ENCODE assay signal across 16 cellular contexts in the genomic region with DNA sequence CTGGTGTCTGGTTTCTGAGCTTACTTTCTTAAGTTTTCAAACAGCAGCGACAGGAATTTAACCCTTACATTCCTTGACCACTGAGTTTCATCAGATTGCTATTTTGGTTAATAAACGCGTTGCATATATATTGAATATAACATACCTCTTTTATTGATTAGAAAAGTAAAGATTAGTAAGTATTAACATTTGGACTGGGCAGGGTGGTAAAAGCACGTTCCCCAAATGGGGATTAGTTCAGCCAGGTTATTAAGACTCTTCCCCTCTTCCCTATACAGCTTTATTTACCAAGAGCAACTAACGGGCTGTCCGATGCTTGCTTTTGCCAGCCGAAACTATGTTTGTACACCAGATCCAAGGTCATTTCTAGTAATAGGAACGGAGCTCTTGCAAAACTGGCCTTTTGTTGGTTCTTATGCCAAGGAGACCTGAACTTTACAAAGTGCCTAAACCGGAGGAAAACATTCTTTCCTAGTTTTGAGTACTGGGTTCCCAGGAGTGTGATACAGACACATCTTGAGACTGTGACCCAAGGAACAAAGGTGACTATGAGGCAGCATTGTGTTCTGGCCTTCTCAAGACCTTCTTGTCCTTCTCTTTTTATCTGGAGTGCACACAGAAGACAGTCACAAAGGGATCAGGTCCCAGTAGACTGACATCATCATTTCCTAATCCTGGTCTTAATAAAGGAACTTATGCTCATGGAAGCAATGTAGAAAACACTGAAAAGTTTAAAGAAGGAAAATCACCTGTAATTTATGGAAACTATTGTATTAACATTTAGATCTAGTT. TPM values are rescaled to one million over a fixed set of nuclear protein-coding genes. Genes with fewer than 3 reads are reported as not detected.
DNase-seq lines count a peak whose midpoint lies in the region; ATAC-seq, FAIRE-seq and TF ChIP-seq lines count a peak whose summit lies in the region.
"Had no signal": no experiment of that assay in that cellular context is flagged by ENCODE, and none has a peak within 500 bp of the region (broad histone marks: within the 10 kb centered on the region; RNA-seq: fewer than 3 reads in every experiment).

No MANE protein-coding gene starts in this region.

- CTCF ChIA-PET in A673 (lab: Charles Lee) = no interaction called here
- CTCF ChIA-PET in HepG2 (lab: Yijun Ruan, JAX; ENCODE audit: low intra/inter-chr PET ratio, low total read pairs) = no interaction called here

- H3K79me2 ChIP-seq in DOHH2 (ENCODE audit: control insufficient read depth, low read length) (peaks cover 90% of the 10 kb centered on the region), HepG2 (ENCODE audit: insufficient read depth, low read length) (peaks cover 89% of the 10 kb centered on the region)

- peak; percentile 10 for ATAC-seq in HepG2
- no peak for ATAC-seq in HG03196 (IDR thresholded peaks at IDR 0.05; ENCODE audit: unreplicated experiment)
- ATAC-seq in HG03469 (IDR thresholded peaks at IDR 0.05; ENCODE audit: unreplicated experiment) = no peak

- H3K36me3 Mint-ChIP-seq in activated T-helper 1 cell treated with anti-CD3 and anti-CD28 coated beads, Interleukin-12 subunit alpha, Interleukin-12 subunit beta, Interleukin-2, Interleukin-4 antibody, amounts not matched to agents 30 ng/mL and 10 ng/mL and 1 ng/mL, durations not matched to agents 14 hours and 24 hours and 36 hours (ENCODE audit: low read depth) = peaks cover 16% of the 10 kb centered on the region

- H3K4me2 ChIP-seq in DOHH2 (ENCODE audit: low read length) (peak overlapping the region; percentile 86; the same call in 1 of the 2 replicates), HepG2 (ENCODE audit: low read depth, low read length) (peak overlapping the region; percentile 91)

- H3K4me1 Mint-ChIP-seq in activated T-helper 1 cell treated with anti-CD3 and anti-CD28 coated beads, Interleukin-12 subunit alpha, Interleukin-12 subunit beta, Interleukin-2, Interleukin-4 antibody, amounts not matched to agents 30 ng/mL and 10 ng/mL and 1 ng/mL, durations not matched to agents 14 hours and 24 hours and 36 hours (ENCODE audit: low read depth) = peaks cover 51% of the 10 kb centered on the region

- no peak for TF ChIP-seq RAD21 in HepG2 (CRISPR knock-in tag; IDR thresholded peaks at IDR 0.05)

- no peaks in the 10 kb centered on the region for H3K27me3 Mint-ChIP-seq in activated T-helper 1 cell treated with anti-CD3 and anti-CD28 coated beads, Interleukin-12 subunit alpha, Interleukin-12 subunit beta, Interleukin-2, Interleukin-4 antibody, amounts not matched to agents 30 ng/mL and 10 ng/mL and 1 ng/mL, durations not matched to agents 14 hours and 24 hours and 36 hours (ENCODE audit: insufficient read depth)

- H2AFZ ChIP-seq in HepG2 (ENCODE audit: low read length) = no peak overlapping the region

- no peaks in the 10 kb centered on the region for H3F3A ChIP-seq in DOHH2 (ENCODE audit: control insufficient read depth, insufficient read depth)

- H3K4me3 Mint-ChIP-seq in activated T-helper 1 cell treated with anti-CD3 and anti-CD28 coated beads, Interleukin-12 subunit alpha, Interleukin-12 subunit beta, Interleukin-2, Interleukin-4 antibody, amounts not matched to agents 30 ng/mL and 10 ng/mL and 1 ng/mL, durations not matched to agents 14 hours and 24 hours and 36 hours = peak overlapping the region; percentile 46

- TF ChIP-seq CTCF in A673 (conservative IDR thresholded peaks at IDR 0.05; ENCODE audit: low read depth, low read length) = no peak
- TF ChIP-seq CTCF in DOHH2 (IDR thresholded peaks at IDR 0.05; ENCODE audit: low read depth, low read length, poor library complexity, severe bottlenecking) = no peak
- no peak for TF ChIP-seq CTCF in HepG2 (CRISPR knock-in tag; IDR thresholded peaks at IDR 0.05)

- TF ChIP-seq POLR2A in HepG2 (IDR thresholded peaks at IDR 0.05; ENCODE audit: insufficient read depth in 1 of 2, low read depth in 2 of 2, low read length in 2 of 2) = no peak

- POLR2A ChIA-PET in A673 (lab: Charles Lee; ENCODE audit: low non-redundant PET) (interaction anchor here (0.9 kb wide), 1 partner anchor 24 kb away, joined by 3 read pairs; no protein-coding TSS in a partner anchor), HepG2 (lab: Yijun Ruan, JAX) (interaction anchor here (0.9 to 7.5 kb wide), 10 partner anchors 11 to 927 kb away, joined by 3 to 183 read pairs (median 18); partner anchors contain the start of gene SYNE3)

- 2% methylated on average over 9 of the region's 9 CpGs for WGBS in HepG2 (ENCODE audit: low lambda C conversion rate)

- H3K9ac ChIP-seq in HepG2 (ENCODE audit: insufficient read depth, low read depth, low read length) = peak overlapping the region; percentile 89

- H3K27ac ChIP-seq in A673 (ENCODE audit: low read depth, low read length, poor library complexity, severe bottlenecking) = no peak overlapping the region
- no peak overlapping the region for H3K27ac ChIP-seq in DOHH2 (ENCODE audit: low read depth, low read length)
- H3K27ac ChIP-seq in HepG2 (ENCODE audit: extremely low read length, insufficient read depth, low read length) = peak overlapping the region; percentile 78

- H3K9me3 ChIP-seq in A673 (ENCODE audit: low read depth, low read length, poor library complexity, severe bottlenecking) = no peaks in the 10 kb centered on the region
- H3K9me3 ChIP-seq in DOHH2 (ENCODE audit: control insufficient read depth, insufficient read depth, low read length) = no peaks in the 10 kb centered on the region
- H3K9me3 ChIP-seq in HepG2 (ENCODE audit: low read length) = no peaks in the 10 kb centered on the region

- TF ChIP-seq EP300 in HepG2 (IDR thresholded peaks at IDR 0.05; ENCODE audit: low read depth in 2 of 2, low read length in 2 of 2) = peak; percentile 79 to 87; a peak in 3 of 4 replicates
- peak; percentile 86 for TF ChIP-seq EP300 in HepG2 (CRISPR knock-in tag; IDR thresholded peaks at IDR 0.05; ENCODE audit: borderline replicate concordance)

- H3K4me3 ChIP-seq in A673 (ENCODE audit: low read depth, low read length, poor library complexity, severe bottlenecking) (peak overlapping the region; percentile 92), DOHH2 (ENCODE audit: low read length) (no peak overlapping the region), HepG2 (replicated peaks in 1 of 3; ENCODE audit: insufficient read depth in 1 of 3, low read depth in 2 of 3, low read length in 3 of 3) (peak overlapping the region; percentile 72 to 96 (median 87))

- H3K27me3 ChIP-seq in A673 (replicated peaks; ENCODE audit: insufficient read depth, low read depth, low read length, poor library complexity) = no peaks in the 10 kb centered on the region
- H3K27me3 ChIP-seq in DOHH2 (ENCODE audit: control insufficient read depth, low read length) = no peaks in the 10 kb centered on the region
- H3K27me3 ChIP-seq in HepG2 (ENCODE audit: control insufficient read depth in 1 of 2, insufficient read depth in 2 of 2, low read length in 2 of 2) = peaks cover 0 to 2% of the 10 kb centered on the region in 2 experiments; a peak in 1 of 5 replicates

- H4K20me1 ChIP-seq in DOHH2 (ENCODE audit: control insufficient read depth, insufficient read depth, low read depth, low read length) = peaks cover 25% of the 10 kb centered on the region; the same call in 1 of the 2 replicates
- H4K20me1 ChIP-seq in HepG2 (ENCODE audit: insufficient read depth, low read length) = peaks cover 34% of the 10 kb centered on the region

- BruUV-seq in A673 (replicated peaks; lab: Mats Ljungman, UMichigan) (TSS peak; percentile 26), HepG2 (replicated peaks; lab: Mats Ljungman, UMichigan) (TSS peak; percentile 33)

- FAIRE-seq in HepG2 (lab: Jason Lieb, UNC) = peak; percentile 90
- FAIRE-seq: islet of Langerhans had no signal

- H3K27ac Mint-ChIP-seq in activated T-helper 1 cell treated with anti-CD3 and anti-CD28 coated beads, Interleukin-12 subunit alpha, Interleukin-12 subunit beta, Interleukin-2, Interleukin-4 antibody, amounts not matched to agents 30 ng/mL and 10 ng/mL and 1 ng/mL, durations not matched to agents 14 hours and 24 hours and 36 hours = no peak overlapping the region

- in situ Hi-C loops in HepG2 (cut with HindIII; ENCODE audit: extremely low pct_ligation_motif_present, low pct_unique_long_range_greater_than_20kb) = no loop called here

- intact Hi-C loops in A673 (cut with micrococcal nuclease; ENCODE audit: unreplicated experiment) (no loop called here), HepG2 (cut with micrococcal nuclease; ENCODE audit: unreplicated experiment) (loop anchor here (1.0 kb wide), 1 partner anchor 11 kb away; no protein-coding TSS in a partner anchor)
- intact Hi-C loops in activated T-helper 1 cell treated with anti-CD3 and anti-CD28 coated beads, Interleukin-12 subunit alpha, Interleukin-12 subunit beta, Interleukin-2, Interleukin-4 antibody, amounts not matched to agents 30 ng/mL and 10 ng/mL and 1 ng/mL, durations not matched to agents 14 hours and 24 hours and 36 hours (cut with micrococcal nuclease) = loop anchor here (10.0 kb wide), 1 partner anchor 1453 kb away; the partner anchor contains the start of genes DDX24 and IFI27L1

- DNase-seq in A673 (ENCODE audit: low spot score) (no peak), HepG2 (ENCODE audit: low spot score) (peak; percentile 93), cortex of kidney (lab: John Stamatoyannopoulos, UW) (no peak)
- no peak for DNase-seq in activated T-helper 1 cell treated with anti-CD3 and anti-CD28 coated beads, Interleukin-12 subunit alpha, Interleukin-12 subunit beta, Interleukin-2, Interleukin-4 antibody, amounts not matched to agents 30 ng/mL and 10 ng/mL and 1 ng/mL, durations not matched to agents 14 hours and 24 hours and 36 hours (ENCODE audit: low spot score)
- no peak for DNase-seq in stimulated activated naive CD4-positive, alpha-beta T cell (lab: John Stamatoyannopoulos, UW)
- DNase-seq: activated CD4-positive, CD25-positive, alpha-beta regulatory T cell treated with anti-CD3 and anti-CD28 coated beads, Interleukin-2, amount 50 U/mL, for 72 hours; amygdala; COR-L47; NCI-H146; occipital lobe; OCI-M1; stimulated activated CD4-positive, alpha-beta T cell treated with anti-CD3 and anti-CD28 coated beads, Interleukin-2, amount 100 ng/mL, for 48 hours had no signal

- no peaks in the 10 kb centered on the region for H3K9me2 ChIP-seq in DOHH2 (replicated peaks; ENCODE audit: control insufficient read depth, low read length)

- H3K4me1 ChIP-seq in A673 (ENCODE audit: insufficient read depth, low read length, poor library complexity, severe bottlenecking) (peaks cover 14% of the 10 kb centered on the region), DOHH2 (ENCODE audit: control insufficient read depth, low read length) (peaks cover 23% of the 10 kb centered on the region), HepG2 (ENCODE audit: insufficient read depth, low read length) (peaks cover 48% of the 10 kb centered on the region)

- H3K9me3 Mint-ChIP-seq in activated T-helper 1 cell treated with anti-CD3 and anti-CD28 coated beads, Interleukin-12 subunit alpha, Interleukin-12 subunit beta, Interleukin-2, Interleukin-4 antibody, amounts not matched to agents 30 ng/mL and 10 ng/mL and 1 ng/mL, durations not matched to agents 14 hours and 24 hours and 36 hours = no peaks in the 10 kb centered on the region

- H3K36me3 ChIP-seq in A673 (ENCODE audit: insufficient read depth, low read length, poor library complexity, severe bottlenecking) (peaks cover 5% of the 10 kb centered on the region), DOHH2 (ENCODE audit: control insufficient read depth, low read length) (peaks cover 22% of the 10 kb centered on the region), HepG2 (replicated peaks in 1 of 2; ENCODE audit: control insufficient read depth in 1 of 2, insufficient read depth in 2 of 2, low read length in 2 of 2) (peaks cover 0 to 4% of the 10 kb centered on the region in 2 experiments; a peak in 1 of 5 replicates)

RNA-seq across cellular contexts. Expression of gene GLRX5, which starts 2.6 kb away (rescaled TPM):
- 63.5 and 68.8 TPM in 2 replicates for total RNA-seq in A673 (2021)
- total RNA-seq in activated T-helper 1 cell treated with anti-CD3 and anti-CD28 coated beads, Interleukin-12 subunit alpha, Interleukin-12 subunit beta, Interleukin-2, Interleukin-4 antibody, amounts not matched to agents 30 ng/mL and 10 ng/mL and 1 ng/mL, durations not matched to agents 14 hours and 24 hours and 36 hours = 46.7 and 48.9 TPM in 2 replicates
- total RNA-seq in HepG2 (2016; rRNA removed; fragmentation: Illumina TruSeq; extraction: Trizol) = 115 and 122 TPM in 2 replicates
- 141 and 162 TPM in 2 replicates for total RNA-seq in HepG2 (2016; cell fraction: cytosol; rRNA removed; fragmentation: Illumina TruSeq; extraction: Trizol; ENCODE audit: low read depth)
- total RNA-seq in HepG2 (2016; cell fraction: insoluble cytoplasmic fraction; rRNA removed; fragmentation: Illumina TruSeq; extraction: Trizol) = 99.8 and 128 TPM in 2 replicates
- total RNA-seq in HepG2 (2016; cell fraction: membrane; rRNA removed; fragmentation: Illumina TruSeq; extraction: Trizol) = 204 and 226 TPM in 2 replicates
- total RNA-seq in HepG2 (2016; cell fraction: nucleus; rRNA removed; fragmentation: Illumina TruSeq; extraction: Trizol) = 42.6 and 50.7 TPM in 2 replicates
- 115 and 146 TPM in 2 replicates for polyA plus RNA-seq in HepG2 (2011; rRNA removed)
- 68.6 and 128 TPM in 2 replicates for polyA plus RNA-seq in HepG2 (2011; cell fraction: cytosol; rRNA removed)
- 20.1 and 32.1 TPM in 2 replicates for polyA plus RNA-seq in HepG2 (2011; cell fraction: nucleus; rRNA removed)
- polyA plus RNA-seq in HepG2 (2012) = 136 and 145 TPM in 2 replicates
- 197 and 237 TPM in 2 replicates for polyA plus RNA-seq in HepG2 (2016; cell fraction: cytosol; fragmentation: Illumina TruSeq; extraction: Trizol; ENCODE audit: low read depth)
- polyA plus RNA-seq in HepG2 (2016; cell fraction: insoluble cytoplasmic fraction; fragmentation: Illumina TruSeq; extraction: Trizol; ENCODE audit: low read depth) = 161 and 168 TPM in 2 replicates
- 243 and 290 TPM in 2 replicates for polyA plus RNA-seq in HepG2 (2016; cell fraction: membrane; fragmentation: Illumina TruSeq; extraction: Trizol; ENCODE audit: low read depth)
- polyA plus RNA-seq in HepG2 (2016; cell fraction: nucleus; fragmentation: Illumina TruSeq; extraction: Trizol; ENCODE audit: insufficient read depth, low read depth) = 104 and 106 TPM in 2 replicates
- 17.9 and 35.5 TPM in 2 replicates for polyA minus RNA-seq in HepG2 (2011; rRNA and poly(A)+ RNA removed; ENCODE audit: low replicate concordance)
- 42.3 and 45.6 TPM in 2 replicates for polyA minus RNA-seq in HepG2 (2011; cell fraction: cytosol; rRNA and poly(A)+ RNA removed)
- polyA minus RNA-seq in HepG2 (2011; cell fraction: nucleus; rRNA and poly(A)+ RNA removed) = 15.8 and 23.1 TPM in 2 replicates

RNA-seq across cellular contexts. Expression of gene SYNE3, which starts 21.0 kb away (rescaled TPM):
- total RNA-seq in A673 (2021) (6.3 and 6.4 TPM in 2 replicates), HepG2 (2016; rRNA removed; fragmentation: Illumina TruSeq; extraction: Trizol) (7.8 and 9.0 TPM in 2 replicates)
- total RNA-seq in activated T-helper 1 cell treated with anti-CD3 and anti-CD28 coated beads, Interleukin-12 subunit alpha, Interleukin-12 subunit beta, Interleukin-2, Interleukin-4 antibody, amounts not matched to agents 30 ng/mL and 10 ng/mL and 1 ng/mL, durations not matched to agents 14 hours and 24 hours and 36 hours = 42.6 and 44.1 TPM in 2 replicates
- 2.1 and 2.5 TPM in 2 replicates for total RNA-seq in HepG2 (2016; cell fraction: cytosol; rRNA removed; fragmentation: Illumina TruSeq; extraction: Trizol; ENCODE audit: low read depth)
- 6.6 and 8.6 TPM in 2 replicates for total RNA-seq in HepG2 (2016; cell fraction: insoluble cytoplasmic fraction; rRNA removed; fragmentation: Illumina TruSeq; extraction: Trizol)
- 2.8 and 3.5 TPM in 2 replicates for total RNA-seq in HepG2 (2016; cell fraction: membrane; rRNA removed; fragmentation: Illumina TruSeq; extraction: Trizol)
- 14.8 and 16.4 TPM in 2 replicates for total RNA-seq in HepG2 (2016; cell fraction: nucleus; rRNA removed; fragmentation: Illumina TruSeq; extraction: Trizol)
- polyA plus RNA-seq in HepG2 (2011; rRNA removed) = 8.0 and 9.3 TPM in 2 replicates
- 3.1 and 3.2 TPM in 2 replicates for polyA plus RNA-seq in HepG2 (2011; cell fraction: cytosol; rRNA removed)
- 32.7 and 44.3 TPM in 2 replicates for polyA plus RNA-seq in HepG2 (2011; cell fraction: nucleus; rRNA removed)
- 3.7 and 4.9 TPM in 2 replicates for polyA plus RNA-seq in HepG2 (2012)
- 0.24 and 0.25 TPM in 2 replicates for polyA plus RNA-seq in HepG2 (2016; cell fraction: cytosol; fragmentation: Illumina TruSeq; extraction: Trizol; ENCODE audit: low read depth)
- polyA plus RNA-seq in HepG2 (2016; cell fraction: insoluble cytoplasmic fraction; fragmentation: Illumina TruSeq; extraction: Trizol; ENCODE audit: low read depth) = 2.0 and 2.7 TPM in 2 replicates
- polyA plus RNA-seq in HepG2 (2016; cell fraction: membrane; fragmentation: Illumina TruSeq; extraction: Trizol; ENCODE audit: low read depth) = 0.50 and 0.55 TPM in 2 replicates
- polyA plus RNA-seq in HepG2 (2016; cell fraction: nucleus; fragmentation: Illumina TruSeq; extraction: Trizol; ENCODE audit: insufficient read depth, low read depth) = 10.7 and 10.9 TPM in 2 replicates
- 0.72 and 21.2 TPM in 2 replicates for polyA minus RNA-seq in HepG2 (2011; rRNA and poly(A)+ RNA removed; ENCODE audit: low replicate concordance)
- 6.8 and 8.6 TPM in 2 replicates for polyA minus RNA-seq in HepG2 (2011; cell fraction: cytosol; rRNA and poly(A)+ RNA removed)
- polyA minus RNA-seq in HepG2 (2011; cell fraction: nucleus; rRNA and poly(A)+ RNA removed) = 43.0 and 46.7 TPM in 2 replicates
